ENCODE assay signal across 8 cellular contexts in genomic region chr11:19076744-19077589, GRCh38.
DNase-seq lines count a peak whose midpoint lies in the region; ATAC-seq lines count a peak whose summit lies in the region.

No MANE protein-coding gene starts in this region.

- peak; percentile 71 for ATAC-seq in HG02852 (IDR thresholded peaks at IDR 0.05; ENCODE audit: unreplicated experiment)

- DNase-seq in DMS 273 (lab: John Stamatoyannopoulos, UW; ENCODE audit: unreplicated experiment) (peak; percentile 64), DMS 273 treated with DMSO at 0.1 percent for 48 hours (lab: John Stamatoyannopoulos, UW) (no peak), NCI-H2227 treated with DMSO at 0.1 percent for 48 hours (lab: John Stamatoyannopoulos, UW) (peak; percentile 16), midbrain (lab: John Stamatoyannopoulos, UW) (peak; percentile 71)
- peak; percentile 42 to 55 for DNase-seq in activated CD4-positive, alpha-beta T cell treated with anti-CD3 and anti-CD28 coated beads, Interleukin-2, amount 50 U/mL, for 4 hours
- DNase-seq in effector CD8-positive, alpha-beta T cell (lab: John Stamatoyannopoulos, UW) = peak; percentile 31
- DNase-seq in stimulated activated CD8-positive, alpha-beta memory T cell treated with anti-CD3 and anti-CD28 coated beads, Interleukin-7, amount 100 ng/mL, for 1 hour (ENCODE audit: low read depth in 2 of 2) = peak; percentile 21 to 37
